Comparison of ENCODE assay signal across 19 cellular contexts in genomic region chr2:96345868-96346452, GRCh38. TPM values are rescaled to one million over a fixed set of nuclear protein-coding genes. Genes with fewer than 3 reads are reported as not detected.
DNase-seq lines count a peak whose midpoint lies in the region; ATAC-seq and TF ChIP-seq lines count a peak whose summit lies in the region.
"Had no signal": no experiment of that assay in that cellular context is flagged by ENCODE, and none has a peak within 500 bp of the region (broad histone marks: within the 10 kb centered on the region; RNA-seq: fewer than 3 reads in every experiment).

No MANE protein-coding gene starts in this region.

- no peak overlapping the region for H3K56ac ChIP-seq in IMR-90 (ENCODE audit: extremely low read depth, insufficient read depth, low read length)

- no peak overlapping the region for H3K23ac ChIP-seq in IMR-90 (ENCODE audit: low read depth, low read length)

- no peak for DNase-seq in activated CD8-positive, alpha-beta memory T cell treated with anti-CD3 and anti-CD28 coated beads, Interleukin-2, amount 10 ng/mL, durations not matched to agents 7 days and 5 days
- DNase-seq in activated CD8-positive, alpha-beta memory T cell treated with anti-CD3 and anti-CD28 coated beads, Interleukin-2, amount 50 U/mL, for 4 hours: no peak
- no peak for DNase-seq in IMR-90
- DNase-seq in upper lobe of right lung: no peak
- no peak for DNase-seq in NCI-H128 (lab: John Stamatoyannopoulos, UW; ENCODE audit: unreplicated experiment)
- no peak for DNase-seq in GDM1 (lab: John Stamatoyannopoulos, UW)
- DNase-seq: C1 segment of cervical spinal cord, Calu3, DMS53, HFFc6, Karpas-422, MG63, NCI-H1092 treated with DMSO at 0.1 percent for 48 hours, NCI-H1694, NCI-H526 treated with DMSO at 0.1 percent for 48 hours, SHP77 had no signal

- H2AFZ ChIP-seq in IMR-90 (replicated peaks; ENCODE audit: low read length, poor library complexity): no peak overlapping the region

- CTCF ChIA-PET in activated CD8-positive, alpha-beta memory T cell treated with anti-CD3 and anti-CD28 coated beads, Interleukin-2, amount 10 ng/mL, durations not matched to agents 7 days and 5 days (lab: Charles Lee): interaction anchor here (0.6 to 3.1 kb wide), 9 partner anchors 8 to 962 kb away, joined by 3 to 13 read pairs (median 4); partner anchors contain the start of genes SNRNP200 and STARD7
- CTCF ChIA-PET in IMR-90 (lab: Yijun Ruan, JAX): interaction anchor here (0.8 kb wide), 1 partner anchor 25 kb away, joined by 3 read pairs; no protein-coding TSS in a partner anchor

- H2AK5ac ChIP-seq in IMR-90 (ENCODE audit: low read depth, low read length): no peak overlapping the region

- TF ChIP-seq RAD21 in IMR-90 (IDR thresholded peaks at IDR 0.05; ENCODE audit: low read length): no peak

- no peak overlapping the region for H3K14ac ChIP-seq in IMR-90 (replicated peaks; ENCODE audit: low read depth, low read length)

- dilution Hi-C loops in IMR-90 (cut with HindIII; ENCODE audit: low sequenced_read_pairs, unreplicated experiment): no loop called here

- H3K18ac ChIP-seq in IMR-90 (ENCODE audit: low read depth, low read length): no peak overlapping the region

- in situ Hi-C loops in IMR-90 (cut with MboI; ENCODE audit: low sequenced_read_pairs): no loop called here

- H3K27me3 Mint-ChIP-seq in activated CD8-positive, alpha-beta memory T cell treated with anti-CD3 and anti-CD28 coated beads, Interleukin-2, amount 10 ng/mL, durations not matched to agents 7 days and 5 days: no peaks in the 10 kb centered on the region
- no peaks in the 10 kb centered on the region for H3K27me3 Mint-ChIP-seq in dendritic cell treated with granulocyte-macrophage colony-stimulating factor and Interleukin-4, amounts not matched to agents 40 ng/mL and 50 ng/mL, for 4 days

- POLR2A ChIA-PET in IMR-90 (lab: Charles Lee; ENCODE audit: unreplicated experiment): no interaction called here

- H3K4me1 ChIP-seq in IMR-90 (ENCODE audit: control insufficient read depth, insufficient read depth, low read length) (peaks cover 6% of the 10 kb centered on the region), upper lobe of right lung (peaks cover 3% of the 10 kb centered on the region)

- no peak overlapping the region for H2BK120ac ChIP-seq in IMR-90 (ENCODE audit: low read depth, low read length)

- H4K20me1 ChIP-seq in IMR-90 (ENCODE audit: insufficient read depth, low read length): no peaks in the 10 kb centered on the region

- H3K27me3 ChIP-seq in IMR-90 (ENCODE audit: control insufficient read depth, insufficient read depth, low read length) (no peaks in the 10 kb centered on the region), upper lobe of right lung (no peaks in the 10 kb centered on the region)
- H3K27me3 ChIP-seq: MG63 had no signal

- H3K4me3 Mint-ChIP-seq in activated CD8-positive, alpha-beta memory T cell treated with anti-CD3 and anti-CD28 coated beads, Interleukin-2, amount 10 ng/mL, durations not matched to agents 7 days and 5 days: no peak overlapping the region
- H3K4me3 Mint-ChIP-seq in dendritic cell treated with granulocyte-macrophage colony-stimulating factor and Interleukin-4, amounts not matched to agents 40 ng/mL and 50 ng/mL, for 4 days: peak overlapping the region; percentile 58
- H3K4me3 Mint-ChIP-seq: HFFc6 had no signal

- no peak overlapping the region for H3K4ac ChIP-seq in IMR-90 (ENCODE audit: low read depth, low read length)

- H3K9me1 ChIP-seq in IMR-90 (ENCODE audit: insufficient read depth, low read length): peaks cover 24% of the 10 kb centered on the region

- H2AK9ac ChIP-seq in IMR-90 (replicated peaks; ENCODE audit: low read depth, low read length, poor library complexity): no peak overlapping the region

- no peak for TF ChIP-seq CTCF in IMR-90 (conservative IDR thresholded peaks at IDR 0.05; ENCODE audit: low read depth, low read length)
- TF ChIP-seq CTCF in upper lobe of right lung (IDR thresholded peaks at IDR 0.05): no peak

- no peak overlapping the region for H4K8ac ChIP-seq in IMR-90 (ENCODE audit: low read depth in 2 of 2, low read length in 2 of 2)

- H3K4me3 ChIP-seq in IMR-90 (ENCODE audit: insufficient read depth, low read depth, low read length) (no peak overlapping the region), upper lobe of right lung (no peak overlapping the region)
- H3K4me3 ChIP-seq: MG63 had no signal

- H2BK20ac ChIP-seq in IMR-90 (ENCODE audit: low read depth, low read length): no peak overlapping the region

- H2BK15ac ChIP-seq in IMR-90 (ENCODE audit: low read depth, low read length): no peak overlapping the region

- BruUV-seq in IMR-90 (replicated peaks; lab: Mats Ljungman, UMichigan): no TSS peak

- no peak overlapping the region for H3K4me2 ChIP-seq in IMR-90 (ENCODE audit: low read depth, low read length)

- TF ChIP-seq POLR2A in IMR-90 (IDR thresholded peaks at IDR 0.05; ENCODE audit: low read depth, low read length): no peak
- TF ChIP-seq POLR2A in GM18505 (IDR thresholded peaks at IDR 0.05; ENCODE audit: borderline replicate concordance, extremely low read depth, insufficient read depth, insufficient read length): no peak

- no peaks in the 10 kb centered on the region for H3K9me3 Mint-ChIP-seq in activated CD8-positive, alpha-beta memory T cell treated with anti-CD3 and anti-CD28 coated beads, Interleukin-2, amount 10 ng/mL, durations not matched to agents 7 days and 5 days (ENCODE audit: low read depth)
- no peaks in the 10 kb centered on the region for H3K9me3 Mint-ChIP-seq in dendritic cell treated with granulocyte-macrophage colony-stimulating factor and Interleukin-4, amounts not matched to agents 40 ng/mL and 50 ng/mL, for 4 days
- H3K9me3 Mint-ChIP-seq: HFFc6 had no signal

- H3K79me1 ChIP-seq in IMR-90 (ENCODE audit: low read depth in 1 of 2, low read length in 2 of 2): peaks cover 6 to 44% of the 10 kb centered on the region in 2 experiments; a peak in 3 of 4 replicates

- no peak overlapping the region for H3K9ac ChIP-seq in IMR-90 (ENCODE audit: low read depth, low read length)

- H3K36me3 ChIP-seq in IMR-90 (ENCODE audit: control insufficient read depth, insufficient read depth, low read length) (peaks cover 8% of the 10 kb centered on the region), upper lobe of right lung (no peaks in the 10 kb centered on the region)

- H3K4me1 Mint-ChIP-seq in activated CD8-positive, alpha-beta memory T cell treated with anti-CD3 and anti-CD28 coated beads, Interleukin-2, amount 10 ng/mL, durations not matched to agents 7 days and 5 days: peaks cover 57% of the 10 kb centered on the region
- peaks cover 68% of the 10 kb centered on the region for H3K4me1 Mint-ChIP-seq in dendritic cell treated with granulocyte-macrophage colony-stimulating factor and Interleukin-4, amounts not matched to agents 40 ng/mL and 50 ng/mL, for 4 days (ENCODE audit: low read depth)

- H3K36me3 Mint-ChIP-seq in activated CD8-positive, alpha-beta memory T cell treated with anti-CD3 and anti-CD28 coated beads, Interleukin-2, amount 10 ng/mL, durations not matched to agents 7 days and 5 days: peaks cover 80% of the 10 kb centered on the region
- H3K36me3 Mint-ChIP-seq in dendritic cell treated with granulocyte-macrophage colony-stimulating factor and Interleukin-4, amounts not matched to agents 40 ng/mL and 50 ng/mL, for 4 days (ENCODE audit: low read depth): peaks cover 81% of the 10 kb centered on the region

- 98% methylated on average over 6 of the region's 6 CpGs; no CpG with 5 or more reads in 1 of the 2 experiments for WGBS in IMR-90 (ENCODE audit: extremely low coverage in 2 of 2, insufficient read length in 1 of 2), 2 experiments

- no peak overlapping the region for H4K5ac ChIP-seq in IMR-90 (ENCODE audit: low read depth, low read length)

- H3K9me3 ChIP-seq in IMR-90 (ENCODE audit: control insufficient read depth, insufficient read depth, low read length): no peaks in the 10 kb centered on the region
- H3K9me3 ChIP-seq in upper lobe of right lung: no peaks in the 10 kb centered on the region
- H3K9me3 ChIP-seq: MG63 had no signal

- H2BK5ac ChIP-seq in IMR-90 (ENCODE audit: low read depth, low read length, poor library complexity, severe bottlenecking): no peak overlapping the region

- intact Hi-C loops in IMR-90 (cut with micrococcal nuclease): no loop called here
- intact Hi-C loops in dendritic cell treated with granulocyte-macrophage colony-stimulating factor and Interleukin-4, amounts not matched to agents 40 ng/mL and 50 ng/mL, for 4 days (cut with micrococcal nuclease): no loop called here
- intact Hi-C loops in upper lobe of right lung (cut with DNase I): no loop called here

- H4K91ac ChIP-seq in IMR-90 (ENCODE audit: insufficient read depth, low read depth, low read length): no peak overlapping the region

- no peak for ATAC-seq in activated CD8-positive, alpha-beta memory T cell treated with anti-CD3 and anti-CD28 coated beads, Interleukin-2, amount 10 ng/mL, durations not matched to agents 7 days and 5 days
- ATAC-seq in IMR-90 (ENCODE audit: low read depth): no peak
- ATAC-seq in upper lobe of right lung: peak; percentile 52
- no peak for ATAC-seq in GM18505 (IDR thresholded peaks at IDR 0.05; ENCODE audit: unreplicated experiment)

- H3K27ac ChIP-seq in IMR-90 (ENCODE audit: insufficient read depth, low read length): no peak overlapping the region
- H3K27ac ChIP-seq in upper lobe of right lung: no peak overlapping the region

- peak overlapping the region; percentile 92 for H3K27ac Mint-ChIP-seq in activated CD8-positive, alpha-beta memory T cell treated with anti-CD3 and anti-CD28 coated beads, Interleukin-2, amount 10 ng/mL, durations not matched to agents 7 days and 5 days
- H3K27ac Mint-ChIP-seq in dendritic cell treated with granulocyte-macrophage colony-stimulating factor and Interleukin-4, amounts not matched to agents 40 ng/mL and 50 ng/mL, for 4 days: peak overlapping the region; percentile 98
- H3K27ac Mint-ChIP-seq: HFFc6 had no signal

RNA-seq across cellular contexts. Expression of gene NCAPH, which starts 10.4 kb away (rescaled TPM):
- total RNA-seq in activated CD8-positive, alpha-beta memory T cell treated with anti-CD3 and anti-CD28 coated beads, Interleukin-2, amount 10 ng/mL, durations not matched to agents 7 days and 5 days: 100 to 1,000 TPM; 115 to 117 TPM
- 16.7 and 17.7 TPM in 2 replicates for total RNA-seq in IMR-90 (2012; rRNA removed)
- 16.5 and 19.4 TPM in 2 replicates for polyA plus RNA-seq in IMR-90 (2012; rRNA removed)
- polyA plus RNA-seq in IMR-90 (2012; cell fraction: cytosol; rRNA removed): 4.6 and 7.8 TPM in 2 replicates
- 7.2 and 9.7 TPM in 2 replicates for polyA plus RNA-seq in IMR-90 (2012; cell fraction: nucleus; rRNA removed; ENCODE audit: low replicate concordance)
- 1.6 TPM for total RNA-seq in upper lobe of right lung

RNA-seq across cellular contexts. Expression of gene ITPRIPL1, which starts 20.8 kb away (rescaled TPM):
- 10 to 100 TPM; 53.2 to 56.9 TPM for total RNA-seq in activated CD8-positive, alpha-beta memory T cell treated with anti-CD3 and anti-CD28 coated beads, Interleukin-2, amount 10 ng/mL, durations not matched to agents 7 days and 5 days
- total RNA-seq in IMR-90 (2012; rRNA removed): 1.1 and 1.4 TPM in 2 replicates
- polyA plus RNA-seq in IMR-90 (2012; rRNA removed): 0.84 and 0.99 TPM in 2 replicates
- 0.96 and 1.4 TPM in 2 replicates for polyA plus RNA-seq in IMR-90 (2012; cell fraction: cytosol; rRNA removed)
- polyA plus RNA-seq in IMR-90 (2012; cell fraction: nucleus; rRNA removed; ENCODE audit: low replicate concordance): 0.28 and 0.47 TPM in 2 replicates
- 1.3 TPM for total RNA-seq in upper lobe of right lung
- total RNA-seq: H4 had no signal

RNA-seq across cellular contexts. Expression of gene SNRNP200, which starts 40.6 kb away (rescaled TPM):
- 100 to 1,000 TPM; 170 to 182 TPM for total RNA-seq in activated CD8-positive, alpha-beta memory T cell treated with anti-CD3 and anti-CD28 coated beads, Interleukin-2, amount 10 ng/mL, durations not matched to agents 7 days and 5 days
- total RNA-seq in IMR-90 (2012; rRNA removed) (44.1 and 44.2 TPM in 2 replicates), upper lobe of right lung (91.2 TPM)
- 108 TPM in 2 replicates for polyA plus RNA-seq in IMR-90 (2012; rRNA removed)
- polyA plus RNA-seq in IMR-90 (2012; cell fraction: cytosol; rRNA removed): 51.0 and 82.3 TPM in 2 replicates
- 226 and 252 TPM in 2 replicates for polyA plus RNA-seq in IMR-90 (2012; cell fraction: nucleus; rRNA removed; ENCODE audit: low replicate concordance)

Comparison
In these comparisons a context has a peak if more than half of its experiments do, and no peak if none do; other contexts are left out.
1. RNA of gene ITPRIPL1, which starts 20.8 kb away (total RNA-seq): 53.2 to 56.9 TPM in activated CD8-positive, alpha-beta memory T cell treated with anti-CD3 and anti-CD28 coated beads, Interleukin-2, amount 10 ng/mL, durations not matched to agents 7 days and 5 days; 1.3 TPM in upper lobe of right lung (single experiment) and 1.1 to 1.4 TPM in IMR-90; every median in the first group is over 10 times any median in the second.